8 cellular contexts compared by ENCODE assay signal in genomic region chr1:231240531-231240882, GRCh38. TPM values are rescaled to one million over a fixed set of nuclear protein-coding genes. Genes with fewer than 3 reads are reported as not detected.
DNase-seq lines count a peak whose midpoint lies in the region; ATAC-seq and TF ChIP-seq lines count a peak whose summit lies in the region.

No MANE protein-coding gene starts in this region.

- H2AFZ ChIP-seq in neuron (ENCODE audit: low read depth, low read length): peak overlapping the region; percentile 82

- intact Hi-C loops in esophagus muscularis mucosa (cut with DNase I): loop anchor here (5.0 kb wide), 1 partner anchor 97 kb away; the partner anchor contains the start of genes EXOC8 and SPRTN

- ATAC-seq in GM21529 (IDR thresholded peaks at IDR 0.05; ENCODE audit: unreplicated experiment) (peak; percentile 2), HG03039 (IDR thresholded peaks at IDR 0.05; ENCODE audit: unreplicated experiment) (no peak)

- no peak for TF ChIP-seq POLR2A in esophagus muscularis mucosa (IDR thresholded peaks at IDR 0.05; ENCODE audit: low read depth)

- H3K27ac ChIP-seq in SK-N-MC (no peak overlapping the region), esophagus muscularis mucosa (replicated peaks in 1 of 4) (peak overlapping the region; percentile 79 to 86 (median 83))

- H3K9ac ChIP-seq in SK-N-MC (ENCODE audit: insufficient read length): peak overlapping the region; percentile 95

- peaks cover 28% of the 10 kb centered on the region for H3K36me3 ChIP-seq in SK-N-MC (ENCODE audit: insufficient read depth, low read length)
- H3K36me3 ChIP-seq in esophagus muscularis mucosa: peaks cover 0 to 27% (median 22%) of the 10 kb centered on the region in 4 donors
- H3K36me3 ChIP-seq in neuron (ENCODE audit: insufficient read depth, low read length): peaks cover 27% of the 10 kb centered on the region

- no peaks in the 10 kb centered on the region for H3K9me3 ChIP-seq in SK-N-MC (ENCODE audit: low read depth, low read length)
- H3K9me3 ChIP-seq in esophagus muscularis mucosa: no peaks in the 10 kb centered on the region
- no peaks in the 10 kb centered on the region for H3K9me3 ChIP-seq in neuron (ENCODE audit: low read length)

- H3K27me3 ChIP-seq in esophagus muscularis mucosa: no peaks in the 10 kb centered on the region
- H3K27me3 ChIP-seq in neuron (ENCODE audit: insufficient read depth, low read length): no peaks in the 10 kb centered on the region

- 2% methylated on average over 13 of the region's 13 CpGs for WGBS in esophagus muscularis mucosa

- TF ChIP-seq EP300 in esophagus muscularis mucosa (IDR thresholded peaks at IDR 0.05): no peak

- TF ChIP-seq CTCF in AG10803 (conservative IDR thresholded peaks at IDR 0.05; ENCODE audit: low read length) (no peak), esophagus muscularis mucosa (IDR thresholded peaks at IDR 0.05) (no peak)

- peak overlapping the region; percentile 93 for H3K4me3 ChIP-seq in AG10803 (ENCODE audit: low read length)
- peak overlapping the region; percentile 95 for H3K4me3 ChIP-seq in SK-N-MC
- H3K4me3 ChIP-seq in esophagus muscularis mucosa: peak overlapping the region; percentile 63 to 85 (median 72)
- peak overlapping the region; percentile 94 for H3K4me3 ChIP-seq in neuron (ENCODE audit: low read length)

- H3K4me1 ChIP-seq in esophagus muscularis mucosa (peaks cover 30 to 68% (median 49%) of the 10 kb centered on the region in 4 donors), neuron (ENCODE audit: insufficient read depth, low read length) (peaks cover 20% of the 10 kb centered on the region)

- DNase-seq in AG10803 (ENCODE audit: low read depth): peak; percentile 8
- no peak for DNase-seq in SK-N-MC (ENCODE audit: low read depth, low spot score)
- no peak for DNase-seq in esophagus muscularis mucosa (ENCODE audit: extremely low spot score)
- no peak for DNase-seq in SW 1271 (lab: John Stamatoyannopoulos, UW)
- no peak for DNase-seq in activated CD8-positive, alpha-beta memory T cell treated with anti-CD3 and anti-CD28 coated beads, Interleukin-2, amount 50 U/mL, for 48 hours

RNA-seq across cellular contexts. Expression of gene GNPAT, which starts 0.5 kb away (rescaled TPM):
- total RNA-seq in esophagus muscularis mucosa: 10 to 100 TPM; 40.3 to 52.3 (median 47.2) TPM
